Comparison of ENCODE assay signal across 6 cellular contexts in genomic region chr7:152120776-152121175, GRCh38.
"Had no signal": no experiment of that assay in that cellular context is flagged by ENCODE, and none has a peak within 500 bp of the region (broad histone marks: within the 10 kb centered on the region; RNA-seq: fewer than 3 reads in every experiment).

No MANE protein-coding gene starts in this region.

- ATAC-seq: GM23338 had no signal

- H3K4me2 ChIP-seq: GM23338 had no signal

- H3K4me3 Mint-ChIP-seq: GM23338, H9 had no signal

- H2AFZ ChIP-seq: GM23338 had no signal

- DNase-seq: H9, HCEC 1CT had no signal

- H3K27ac Mint-ChIP-seq: GM23338, H9 had no signal

- H3K9me3 Mint-ChIP-seq: GM23338 had no signal

- FAIRE-seq: H1, H54, HTR-8/SVneo had no signal

- H3K4me3 ChIP-seq: GM23338 had no signal

- H3K4me1 Mint-ChIP-seq: GM23338, H9 had no signal
